8 cellular contexts compared by ENCODE assay signal in genomic region chr18:2547477-2548087, GRCh38. TPM values are rescaled to one million over a fixed set of nuclear protein-coding genes. Genes with fewer than 3 reads are reported as not detected.
DNase-seq lines count a peak whose midpoint lies in the region; ATAC-seq and TF ChIP-seq lines count a peak whose summit lies in the region.

No MANE protein-coding gene starts in this region.

- H3K4me1 Mint-ChIP-seq in activated CD4-positive, alpha-beta T cell treated with anti-CD3 and anti-CD28 coated beads for 36 hours: peaks cover 7% of the 10 kb centered on the region
- H3K4me1 Mint-ChIP-seq in chondrocyte (ENCODE audit: low read depth): no peaks in the 10 kb centered on the region

- no peak overlapping the region for H3K4me3 Mint-ChIP-seq in activated CD4-positive, alpha-beta T cell treated with anti-CD3 and anti-CD28 coated beads for 36 hours
- H3K4me3 Mint-ChIP-seq in chondrocyte (ENCODE audit: unreplicated experiment): no peak overlapping the region

- peak; percentile 91 for TF ChIP-seq CTCF in chondrocyte (IDR thresholded peaks at IDR 0.05)

- no peak for DNase-seq in activated CD4-positive, alpha-beta T cell treated with anti-CD3 and anti-CD28 coated beads for 36 hours
- DNase-seq in activated CD4-positive, alpha-beta T cell treated with anti-CD3 and anti-CD28 coated beads, Interleukin-2, amount 50 U/mL, for 48 hours: no peak
- DNase-seq in NCI-H69 (lab: John Stamatoyannopoulos, UW) (peak; percentile 78), chondrocyte (ENCODE audit: low spot score) (no peak), medulla oblongata (ENCODE audit: extremely low spot score) (peak; percentile 70), mucosa of gallbladder (ENCODE audit: low spot score) (no peak)

- CTCF ChIA-PET in activated CD4-positive, alpha-beta T cell treated with anti-CD3 and anti-CD28 coated beads for 36 hours (lab: Charles Lee): interaction anchor here (0.6 to 5.5 kb wide), 17 partner anchors 8 to 575 kb away, joined by 3 to 44 read pairs (median 4); no protein-coding TSS in a partner anchor

- H3K36me3 Mint-ChIP-seq in activated CD4-positive, alpha-beta T cell treated with anti-CD3 and anti-CD28 coated beads for 36 hours (ENCODE audit: low read depth): peaks cover 24% of the 10 kb centered on the region
- peaks cover 4% of the 10 kb centered on the region for H3K36me3 Mint-ChIP-seq in chondrocyte (ENCODE audit: low read depth)

- intact Hi-C loops in activated CD4-positive, alpha-beta T cell treated with anti-CD3 and anti-CD28 coated beads for 36 hours (cut with DNase I, micrococcal nuclease): loop anchor here (1.0 to 2.0 kb wide), 2 partner anchors 210 to 211 kb away; no protein-coding TSS in a partner anchor

- no peaks in the 10 kb centered on the region for H3K9me3 Mint-ChIP-seq in activated CD4-positive, alpha-beta T cell treated with anti-CD3 and anti-CD28 coated beads for 36 hours (ENCODE audit: low read depth)
- no peaks in the 10 kb centered on the region for H3K9me3 Mint-ChIP-seq in chondrocyte (ENCODE audit: low read depth)

- no peak overlapping the region for H3K27ac Mint-ChIP-seq in activated CD4-positive, alpha-beta T cell treated with anti-CD3 and anti-CD28 coated beads for 36 hours
- no peak overlapping the region for H3K27ac Mint-ChIP-seq in chondrocyte (ENCODE audit: unreplicated experiment)

- H3K27me3 Mint-ChIP-seq in activated CD4-positive, alpha-beta T cell treated with anti-CD3 and anti-CD28 coated beads for 36 hours: no peaks in the 10 kb centered on the region
- H3K27me3 Mint-ChIP-seq in chondrocyte (ENCODE audit: low read depth): no peaks in the 10 kb centered on the region

- POLR2A ChIA-PET in activated CD4-positive, alpha-beta T cell treated with anti-CD3 and anti-CD28 coated beads for 36 hours (lab: Charles Lee): no interaction called here

- peak; percentile 58 for ATAC-seq in activated CD4-positive, alpha-beta T cell treated with anti-CD3 and anti-CD28 coated beads for 36 hours
- peak; percentile 62 for ATAC-seq in HG02852 (IDR thresholded peaks at IDR 0.05; ENCODE audit: unreplicated experiment)
- no peak for ATAC-seq in GM18520 (IDR thresholded peaks at IDR 0.05; ENCODE audit: unreplicated experiment)

RNA-seq across cellular contexts. Expression of gene METTL4, which starts 23.7 kb away (rescaled TPM):
- 10 to 100 TPM; 12.8 to 22.0 TPM for total RNA-seq in activated CD4-positive, alpha-beta T cell treated with anti-CD3 and anti-CD28 coated beads for 36 hours
- total RNA-seq in chondrocyte: 6.5 to 9.3 TPM (median 7.6 TPM) in 3 replicates
- 8.9 TPM for total RNA-seq in mucosa of gallbladder

RNA-seq across cellular contexts. Expression of gene NDC80, which starts 23.8 kb away (rescaled TPM):
- 10 to 100 TPM; 84.7 to 88.5 TPM for total RNA-seq in activated CD4-positive, alpha-beta T cell treated with anti-CD3 and anti-CD28 coated beads for 36 hours
- total RNA-seq in chondrocyte (4.8 to 6.5 TPM (median 5.8 TPM) in 3 replicates), mucosa of gallbladder (1.4 TPM)

Comparison
In these comparisons a context has a peak if more than half of its experiments do, and no peak if none do; other contexts are left out.
1. DNase-seq: peak in NCI-H69 (single experiment) and medulla oblongata (single experiment); none in activated CD4-positive, alpha-beta T cell treated with anti-CD3 and anti-CD28 coated beads for 36 hours (single experiment), activated CD4-positive, alpha-beta T cell treated with anti-CD3 and anti-CD28 coated beads, Interleukin-2, amount 50 U/mL, for 48 hours (0 of 2), chondrocyte (single experiment) and mucosa of gallbladder (single experiment).
2. RNA of gene NDC80, which starts 23.8 kb away (total RNA-seq): 84.7 to 88.5 TPM in activated CD4-positive, alpha-beta T cell treated with anti-CD3 and anti-CD28 coated beads for 36 hours; 4.8 to 6.5 TPM in chondrocyte and 1.4 TPM in mucosa of gallbladder (single experiment); every median in the first group is over 10 times any median in the second.